ENCODE assay signal across 1 cellular context in genomic region chr3:193744048-193744821, GRCh38.
A peak's percentile ranks its signal among the peaks of the same experiment; 100 is the strongest.
TF ChIP-seq lines count a peak whose summit lies in the region.

No MANE protein-coding gene starts in this region.

TF ChIP-seq in HepG2, 621 proteins besides CTCF, POLR2A, EP300 and RAD21 (continued from another document):
- TF ChIP-seq ZSCAN30 (CRISPR knock-in tag; IDR thresholded peaks at IDR 0.05) (0 out of 2 replicates have a peak, but pooled peaks have one; percentile 63), GTF3A (CRISPR knock-in tag; conservative IDR thresholded peaks at IDR 0.05) (peak; percentile 93; the same call in 1 of the 2 replicates), SKIL (CRISPR knock-in tag; IDR thresholded peaks at IDR 0.05; ENCODE audit: borderline replicate concordance) (peak; percentile 80), RXRA (CRISPR knock-in tag; IDR thresholded peaks at IDR 0.05) (peak; percentile 83; the same call in 1 of the 2 replicates), NBN (conservative IDR thresholded peaks at IDR 0.05) (no peak), CHCHD3 (CRISPR knock-in tag; IDR thresholded peaks at IDR 0.05) (no peak), ARNTL (CRISPR knock-in tag; IDR thresholded peaks at IDR 0.05) (peak; percentile 99), ZEB1 (IDR thresholded peaks at IDR 0.05; ENCODE audit: insufficient replicate concordance, low read depth) (peak; percentile 96), FOXK1 (CRISPR knock-in tag; IDR thresholded peaks at IDR 0.05; ENCODE audit: borderline replicate concordance, low read depth) (peak; percentile 88; the same call in 1 of the 2 replicates), TAF1 (CRISPR knock-in tag; IDR thresholded peaks at IDR 0.05) (peak; percentile 71), ZNF329 (CRISPR knock-in tag; IDR thresholded peaks at IDR 0.05; ENCODE audit: low read depth) (no peak)
- TF ChIP-seq, protein P1, sequence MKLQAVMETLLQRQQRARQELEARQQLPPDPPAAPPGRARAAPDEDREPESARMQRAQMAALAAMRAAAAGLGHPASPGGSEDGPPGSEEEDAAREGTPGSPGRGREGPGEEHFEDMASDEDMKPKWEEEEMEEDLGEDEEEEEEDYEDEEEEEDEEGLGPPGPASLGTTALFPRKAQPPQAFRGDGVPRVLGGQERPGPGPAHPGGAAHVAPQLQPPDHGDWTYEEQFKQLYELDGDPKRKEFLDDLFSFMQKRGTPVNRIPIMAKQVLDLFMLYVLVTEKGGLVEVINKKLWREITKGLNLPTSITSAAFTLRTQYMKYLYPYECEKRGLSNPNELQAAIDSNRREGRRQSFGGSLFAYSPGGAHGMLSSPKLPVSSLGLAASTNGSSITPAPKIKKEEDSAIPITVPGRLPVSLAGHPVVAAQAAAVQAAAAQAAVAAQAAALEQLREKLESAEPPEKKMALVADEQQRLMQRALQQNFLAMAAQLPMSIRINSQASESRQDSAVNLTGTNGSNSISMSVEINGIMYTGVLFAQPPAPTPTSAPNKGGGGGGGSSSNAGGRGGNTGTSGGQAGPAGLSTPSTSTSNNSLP (IDR thresholded peaks at IDR 0.05; ENCODE audit: low read depth, low read length): no peak; the same call in 1 of the 2 replicates
- TF ChIP-seq, protein P2, sequence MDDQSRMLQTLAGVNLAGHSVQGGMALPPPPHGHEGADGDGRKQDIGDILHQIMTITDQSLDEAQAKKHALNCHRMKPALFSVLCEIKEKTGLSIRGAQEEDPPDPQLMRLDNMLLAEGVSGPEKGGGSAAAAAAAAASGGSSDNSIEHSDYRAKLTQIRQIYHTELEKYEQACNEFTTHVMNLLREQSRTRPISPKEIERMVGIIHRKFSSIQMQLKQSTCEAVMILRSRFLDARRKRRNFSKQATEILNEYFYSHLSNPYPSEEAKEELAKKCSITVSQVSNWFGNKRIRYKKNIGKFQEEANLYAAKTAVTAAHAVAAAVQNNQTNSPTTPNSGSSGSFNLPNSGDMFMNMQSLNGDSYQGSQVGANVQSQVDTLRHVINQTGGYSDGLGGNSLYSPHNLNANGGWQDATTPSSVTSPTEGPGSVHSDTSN (CRISPR knock-in tag; IDR thresholded peaks at IDR 0.05; ENCODE audit: borderline replicate concordance): no peak
- TF ChIP-seq, protein P3, sequence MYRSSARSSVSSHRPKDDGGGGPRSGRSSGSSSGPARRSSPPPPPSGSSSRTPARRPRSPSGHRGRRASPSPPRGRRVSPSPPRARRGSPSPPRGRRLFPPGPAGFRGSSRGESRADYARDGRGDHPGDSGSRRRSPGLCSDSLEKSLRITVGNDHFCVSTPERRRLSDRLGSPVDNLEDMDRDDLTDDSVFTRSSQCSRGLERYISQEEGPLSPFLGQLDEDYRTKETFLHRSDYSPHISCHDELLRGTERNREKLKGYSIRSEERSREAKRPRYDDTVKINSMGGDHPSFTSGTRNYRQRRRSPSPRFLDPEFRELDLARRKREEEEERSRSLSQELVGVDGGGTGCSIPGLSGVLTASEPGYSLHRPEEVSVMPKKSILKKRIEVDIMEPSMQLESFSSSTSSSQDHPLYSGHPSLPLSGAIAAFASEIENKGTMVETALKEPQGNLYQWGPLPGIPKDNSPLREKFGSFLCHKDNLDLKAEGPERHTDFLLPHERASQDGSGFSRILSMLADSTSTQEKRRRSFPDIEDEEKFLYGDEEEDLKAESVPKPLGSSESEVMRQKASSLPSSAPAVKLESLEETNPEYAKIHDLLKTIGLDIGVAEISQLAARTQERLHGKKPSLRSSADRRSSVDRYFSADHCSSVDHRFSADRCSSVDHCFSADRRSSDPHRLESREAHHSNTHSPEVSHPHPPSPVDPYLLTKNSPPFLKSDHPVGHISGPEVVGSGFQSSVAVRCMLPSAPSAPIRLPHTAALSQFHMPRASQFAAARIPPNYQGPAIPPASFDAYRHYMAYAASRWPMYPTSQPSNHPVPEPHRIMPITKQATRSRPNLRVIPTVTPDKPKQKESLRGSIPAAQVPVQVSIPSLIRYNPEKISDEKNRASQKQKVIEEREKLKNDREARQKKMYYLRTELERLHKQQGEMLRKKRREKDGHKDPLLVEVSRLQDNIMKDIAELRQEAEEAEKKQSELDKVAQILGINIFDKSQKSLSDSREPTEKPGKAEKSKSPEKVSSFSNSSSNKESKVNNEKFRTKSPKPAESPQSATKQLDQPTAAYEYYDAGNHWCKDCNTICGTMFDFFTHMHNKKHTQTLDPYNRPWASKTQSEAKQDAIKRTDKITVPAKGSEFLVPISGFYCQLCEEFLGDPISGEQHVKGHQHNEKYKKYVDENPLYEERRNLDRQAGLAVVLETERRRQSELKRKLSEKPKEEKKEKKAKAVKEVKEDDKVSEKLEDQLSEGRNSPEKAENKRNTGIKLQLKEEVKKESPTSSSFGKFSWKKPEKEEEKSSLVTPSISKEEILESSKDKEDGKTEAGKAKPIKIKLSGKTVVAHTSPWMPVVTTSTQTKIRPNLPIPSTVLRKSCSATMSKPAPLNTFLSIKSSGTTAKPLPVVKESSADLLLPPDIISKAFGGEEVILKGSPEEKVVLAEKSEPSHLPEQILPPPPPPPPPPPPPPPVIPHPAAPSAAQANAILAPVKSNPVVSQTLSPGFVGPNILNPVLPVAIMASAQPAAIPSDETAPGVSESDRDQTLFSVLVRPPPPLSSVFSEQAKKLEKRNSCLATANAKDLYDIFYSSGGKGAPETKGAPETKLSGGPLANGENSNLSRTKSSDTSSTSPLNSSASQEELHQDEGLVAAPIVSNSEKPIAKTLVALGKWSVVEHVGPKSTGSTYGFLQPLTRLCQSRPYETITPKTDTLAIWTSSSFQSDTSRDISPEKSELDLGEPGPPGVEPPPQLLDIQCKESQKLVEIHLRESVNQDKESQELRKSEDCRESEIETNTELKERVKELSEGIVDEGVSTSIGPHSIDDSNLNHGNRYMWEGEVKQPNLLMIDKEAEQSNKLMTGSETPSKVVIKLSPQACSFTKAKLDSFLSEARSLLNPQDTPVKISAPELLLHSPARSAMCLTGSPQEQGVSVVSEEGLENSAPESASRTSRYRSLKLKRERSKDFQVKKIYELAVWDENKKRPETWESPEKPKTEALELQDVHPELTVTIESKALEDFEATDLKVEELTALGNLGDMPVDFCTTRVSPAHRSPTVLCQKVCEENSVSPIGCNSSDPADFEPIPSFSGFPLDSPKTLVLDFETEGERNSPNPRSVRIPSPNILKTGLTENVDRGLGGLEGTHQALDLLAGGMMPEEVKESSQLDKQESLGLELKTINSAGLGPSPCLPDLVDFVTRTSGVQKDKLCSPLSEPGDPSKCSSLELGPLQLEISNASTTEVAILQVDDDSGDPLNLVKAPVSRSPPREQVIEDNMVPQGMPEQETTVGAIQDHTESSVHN (CRISPR knock-in tag; IDR thresholded peaks at IDR 0.05): 0 out of 2 replicates have a peak, but pooled peaks have one; percentile 67
- TF ChIP-seq, protein P4, sequence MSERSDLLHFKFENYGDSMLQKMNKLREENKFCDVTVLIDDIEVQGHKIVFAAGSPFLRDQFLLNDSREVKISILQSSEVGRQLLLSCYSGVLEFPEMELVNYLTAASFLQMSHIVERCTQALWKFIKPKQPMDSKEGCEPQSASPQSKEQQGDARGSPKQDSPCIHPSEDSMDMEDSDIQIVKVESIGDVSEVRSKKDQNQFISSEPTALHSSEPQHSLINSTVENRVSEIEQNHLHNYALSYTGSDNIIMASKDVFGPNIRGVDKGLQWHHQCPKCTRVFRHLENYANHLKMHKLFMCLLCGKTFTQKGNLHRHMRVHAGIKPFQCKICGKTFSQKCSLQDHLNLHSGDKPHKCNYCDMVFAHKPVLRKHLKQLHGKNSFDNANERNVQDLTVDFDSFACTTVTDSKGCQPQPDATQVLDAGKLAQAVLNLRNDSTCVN (CRISPR knock-in tag; IDR thresholded peaks at IDR 0.05; ENCODE audit: borderline replicate concordance): no peak; the same call in 1 of the 2 replicates
